Comparison of ENCODE assay signal across 20 cellular contexts in the genomic region with DNA sequence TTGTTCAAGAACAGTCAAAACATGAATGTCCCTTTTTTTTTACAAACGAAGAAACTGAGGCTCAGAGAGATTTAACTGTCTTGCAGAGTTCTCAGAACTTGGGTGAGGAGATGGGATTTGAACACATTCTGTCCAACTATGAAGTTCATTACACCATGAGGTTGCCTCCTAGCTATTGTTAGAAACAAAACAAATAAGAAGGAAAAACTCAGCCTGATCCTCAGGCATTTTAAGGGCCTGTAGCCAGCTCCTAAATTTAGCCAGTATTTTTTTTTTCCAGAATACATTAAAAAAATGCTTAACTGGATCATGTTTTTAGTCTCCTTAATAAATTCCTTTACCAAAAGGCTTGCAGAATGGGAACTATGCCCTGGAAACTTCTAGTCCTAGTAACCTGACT.
DNase-seq lines count a peak whose midpoint lies in the region; ATAC-seq and TF ChIP-seq lines count a peak whose summit lies in the region.
"Had no signal": no experiment of that assay in that cellular context is flagged by ENCODE, and none has a peak within 500 bp of the region (broad histone marks: within the 10 kb centered on the region; RNA-seq: fewer than 3 reads in every experiment).

No MANE protein-coding gene starts in this region.

- H3K27ac ChIP-seq in CD4-positive, alpha-beta T cell (ENCODE audit: low read depth, low read length), result no peak overlapping the region
- H3K27ac ChIP-seq in esophagus squamous epithelium (peak overlapping the region in 3 of 4 donors; percentile 12 to 55 (median 53)), neuronal stem cell (replicated peaks; ENCODE audit: low read length) (peak overlapping the region; percentile 29), thyroid gland (peak overlapping the region; percentile 46 to 92 (median 79))
- H3K27ac ChIP-seq: BLaER1 had no signal

- H2BK12ac ChIP-seq in neuronal stem cell (ENCODE audit: low read length), result no peak overlapping the region

- H3K79me1 ChIP-seq in neuronal stem cell (ENCODE audit: low read depth, low read length), result no peaks in the 10 kb centered on the region

- H4K91ac ChIP-seq in neuronal stem cell (ENCODE audit: low read depth, low read length, poor library complexity), result no peak overlapping the region

- H3K36me3 ChIP-seq in esophagus squamous epithelium (no peaks in the 10 kb centered on the region), neuronal stem cell (replicated peaks in 1 of 2; ENCODE audit: control insufficient read depth in 2 of 2, insufficient read depth in 2 of 2, low read length in 2 of 2) (no peaks in the 10 kb centered on the region), thyroid gland (no peaks in the 10 kb centered on the region)
- H3K36me3 ChIP-seq: BLaER1 had no signal

- H2BK120ac ChIP-seq in neuronal stem cell (ENCODE audit: low read depth, low read length), result no peak overlapping the region

- H2BK15ac ChIP-seq in neuronal stem cell (ENCODE audit: low read length), result no peak overlapping the region

- peak overlapping the region; percentile 29 for H3K27ac Mint-ChIP-seq in CD4-positive, alpha-beta T cell
- H3K27ac Mint-ChIP-seq in mesothelial cell of epicardium, result no peak overlapping the region

- H3K36me3 Mint-ChIP-seq in CD4-positive, alpha-beta T cell (ENCODE audit: low read depth), result no peaks in the 10 kb centered on the region
- no peaks in the 10 kb centered on the region for H3K36me3 Mint-ChIP-seq in mesothelial cell of epicardium
- H3K36me3 Mint-ChIP-seq: CD8-positive, alpha-beta memory T cell had no signal

- H2AK5ac ChIP-seq in neuronal stem cell (ENCODE audit: low read depth, low read length), result no peak overlapping the region

- H4K8ac ChIP-seq in neuronal stem cell (ENCODE audit: low read depth, low read length), result no peak overlapping the region

- H3K9me3 Mint-ChIP-seq in CD4-positive, alpha-beta T cell, result no peaks in the 10 kb centered on the region
- H3K9me3 Mint-ChIP-seq in mesothelial cell of epicardium, result no peaks in the 10 kb centered on the region
- H3K9me3 Mint-ChIP-seq: CD8-positive, alpha-beta memory T cell had no signal

- no peak overlapping the region for H3K4me2 ChIP-seq in neuronal stem cell (ENCODE audit: insufficient read depth, low read length, poor library complexity, severe bottlenecking)
- H3K4me2 ChIP-seq: BLaER1 had no signal

- intact Hi-C loops in CD4-positive, alpha-beta T cell (cut with DNase I, micrococcal nuclease), result no loop called here
- intact Hi-C loops in esophagus squamous epithelium (cut with DNase I) (no loop called here), thyroid gland (cut with DNase I) (no loop called here)

- DNase-seq in CD4-positive, alpha-beta T cell, result no peak
- DNase-seq in esophagus squamous epithelium (lab: John Stamatoyannopoulos, UW) (no peak), neuronal stem cell (ENCODE audit: low spot score) (no peak), thyroid gland (no peak), erythroblast (lab: John Stamatoyannopoulos, UW) (no peak), epidermal melanocyte (ENCODE audit: insufficient read length, low spot score) (no peak), mesothelial cell of epicardium (ENCODE audit: low spot score in 2 of 2, unreplicated experiment in 2 of 2) (no peak)
- DNase-seq: CD8-positive, alpha-beta memory T cell; DMS79; GOT3; KBM-7; MV-4-11; NCI-H2029; NCI-H2171 treated with DMSO at 0.1 percent for 48 hours; NCI-H446 treated with DMSO at 0.1 percent for 48 hours; NCI-H748 treated with DMSO at 0.1 percent for 48 hours; PC-3 had no signal

- no peaks in the 10 kb centered on the region for H3K27me3 Mint-ChIP-seq in CD4-positive, alpha-beta T cell
- H3K27me3 Mint-ChIP-seq in mesothelial cell of epicardium (ENCODE audit: low read depth), result no peaks in the 10 kb centered on the region
- H3K27me3 Mint-ChIP-seq: CD8-positive, alpha-beta memory T cell had no signal

- 25 to 50% methylated on average over 1 of the region's 1 CpG for WGBS in esophagus squamous epithelium, 2 donors
- no CpG with 5 or more reads among the region's 1 CpG for WGBS in neuronal stem cell (ENCODE audit: extremely low coverage in 2 of 2, insufficient read length in 2 of 2, insufficient replicate concordance in 1 of 2), 2 donors
- 54 to 58% methylated on average over 1 of the region's 1 CpG for WGBS in thyroid gland, 2 donors

- H2BK5ac ChIP-seq in neuronal stem cell (ENCODE audit: low read length), result no peak overlapping the region

- ATAC-seq in CD4-positive, alpha-beta T cell (ENCODE audit: poor library complexity), result no peak
- no peak for ATAC-seq in HG03175 (IDR thresholded peaks at IDR 0.05; ENCODE audit: unreplicated experiment)
- ATAC-seq: GM12878, PC-3 had no signal

- POLR2A ChIA-PET in CD4-positive, alpha-beta T cell (lab: Charles Lee), result interaction anchor here (0.6 to 4.9 kb wide), 2 partner anchors 8 to 1943 kb away, joined by 3 to 38 read pairs; no protein-coding TSS in a partner anchor

- no peaks in the 10 kb centered on the region for H3K9me3 ChIP-seq in CD4-positive, alpha-beta T cell (ENCODE audit: control insufficient read depth, low read length)
- H3K9me3 ChIP-seq in esophagus squamous epithelium (no peaks in the 10 kb centered on the region), neuronal stem cell (replicated peaks in 1 of 2; ENCODE audit: control insufficient read depth in 2 of 2, insufficient read depth in 1 of 2, low read depth in 1 of 2, low read length in 2 of 2) (no peaks in the 10 kb centered on the region), thyroid gland (no peaks in the 10 kb centered on the region)
- H3K9me3 ChIP-seq: BLaER1 had no signal

- no peaks in the 10 kb centered on the region for H3K27me3 ChIP-seq in CD4-positive, alpha-beta T cell (ENCODE audit: control insufficient read depth, insufficient read depth, low read length)
- H3K27me3 ChIP-seq in esophagus squamous epithelium (no peaks in the 10 kb centered on the region), neuronal stem cell (ENCODE audit: control insufficient read depth in 3 of 3, insufficient read depth in 3 of 3, low read depth in 1 of 3, low read length in 3 of 3) (no peaks in the 10 kb centered on the region), thyroid gland (no peaks in the 10 kb centered on the region)
- H3K27me3 ChIP-seq: BLaER1 had no signal

- no peak overlapping the region for H3K4ac ChIP-seq in neuronal stem cell (ENCODE audit: low read length)

- H3K18ac ChIP-seq in neuronal stem cell (ENCODE audit: low read length), result no peak overlapping the region

- peaks cover 38% of the 10 kb centered on the region for H3K4me1 Mint-ChIP-seq in CD4-positive, alpha-beta T cell (ENCODE audit: low read depth)
- H3K4me1 Mint-ChIP-seq in mesothelial cell of epicardium, result peaks cover 19% of the 10 kb centered on the region

- H3K4me1 ChIP-seq in esophagus squamous epithelium (peaks cover 0 to 29% (median 11%) of the 10 kb centered on the region in 3 donors), neuronal stem cell (ENCODE audit: control insufficient read depth in 2 of 2, insufficient read depth in 1 of 2, low read depth in 1 of 2, low read length in 2 of 2) (peaks cover 0 to 2% of the 10 kb centered on the region in 2 donors), thyroid gland (peaks cover 26 to 39% of the 10 kb centered on the region in 2 donors)
- H3K4me1 ChIP-seq: BLaER1 had no signal

- no peak overlapping the region for H3K4me3 Mint-ChIP-seq in CD4-positive, alpha-beta T cell
- no peak overlapping the region for H3K4me3 Mint-ChIP-seq in mesothelial cell of epicardium
- H3K4me3 Mint-ChIP-seq: CD8-positive, alpha-beta memory T cell had no signal

- no peak overlapping the region for H3K9ac ChIP-seq in neuronal stem cell (ENCODE audit: low read depth, low read length, poor library complexity)
- H3K9ac ChIP-seq: BLaER1 had no signal

- no peak for TF ChIP-seq CTCF in CD4-positive, alpha-beta T cell (IDR thresholded peaks at IDR 0.05)
- TF ChIP-seq CTCF in esophagus squamous epithelium (IDR thresholded peaks at IDR 0.05) (no peak), thyroid gland (IDR thresholded peaks at IDR 0.05) (no peak), mesothelial cell of epicardium (IDR thresholded peaks at IDR 0.05; ENCODE audit: unreplicated experiment) (no peak)

- no peak overlapping the region for H3K14ac ChIP-seq in neuronal stem cell (ENCODE audit: low read length)

- no peak overlapping the region for H3K23ac ChIP-seq in neuronal stem cell (ENCODE audit: low read depth, low read length, poor library complexity)

- CTCF ChIA-PET in CD4-positive, alpha-beta T cell (lab: Charles Lee), result interaction anchor here (1.5 to 1.6 kb wide), 2 partner anchors 8 kb away, joined by 5 read pairs; no protein-coding TSS in a partner anchor

- H2AFZ ChIP-seq in neuronal stem cell (ENCODE audit: low read length), result no peak overlapping the region

- TF ChIP-seq POLR2A in esophagus squamous epithelium (IDR thresholded peaks at IDR 0.05) (no peak), thyroid gland (IDR thresholded peaks at IDR 0.05) (no peak), erythroblast (IDR thresholded peaks at IDR 0.05; ENCODE audit: low read length) (no peak)

- H3K4me3 ChIP-seq in esophagus squamous epithelium, result no peak overlapping the region
- H3K4me3 ChIP-seq in neuronal stem cell (ENCODE audit: low read length in 2 of 2), result no peak overlapping the region
- no peak overlapping the region for H3K4me3 ChIP-seq in thyroid gland (replicated peaks in 1 of 3)
- H3K4me3 ChIP-seq: BLaER1, GM12878 had no signal
